Comparison of ENCODE assay signal across 14 cellular contexts in genomic region chr10:89652971-89653370, GRCh38.
"Had no signal": no experiment of that assay in that cellular context is flagged by ENCODE, and none has a peak within 500 bp of the region (broad histone marks: within the 10 kb centered on the region; RNA-seq: fewer than 3 reads in every experiment).

No MANE protein-coding gene starts in this region.

- H3K4me2 ChIP-seq: neural progenitor cell had no signal

- H3K27ac ChIP-seq: ascending aorta, cardiac muscle cell, neural progenitor cell, tibial artery had no signal

- H3K36me3 Mint-ChIP-seq: activated CD4-positive, alpha-beta memory T cell treated with anti-CD3 and anti-CD28 coated beads for 36 hours had no signal

- H3K36me3 ChIP-seq: ascending aorta, cardiac muscle cell, neural progenitor cell, tibial artery had no signal

- H3K9me3 ChIP-seq: ascending aorta, tibial artery had no signal

- H3K27ac Mint-ChIP-seq: activated CD4-positive, alpha-beta memory T cell treated with anti-CD3 and anti-CD28 coated beads for 36 hours; activated naive CD8-positive, alpha-beta T cell treated with anti-CD3 and anti-CD28 coated beads, Interleukin-2, amount 10 ng/mL, durations not matched to agents 7 days and 5 days; neural progenitor cell had no signal

- H3K4me3 ChIP-seq: ascending aorta, cardiac muscle cell, neural progenitor cell, tibial artery had no signal

- H3K4me1 Mint-ChIP-seq: neural progenitor cell had no signal

- ATAC-seq: left lobe of liver had no signal

- H3K9ac ChIP-seq: neural progenitor cell had no signal

- H3K27me3 ChIP-seq: ascending aorta, cardiac muscle cell, neural progenitor cell, tibial artery had no signal

- DNase-seq: activated CD4-positive, alpha-beta memory T cell treated with anti-CD3 and anti-CD28 coated beads for 36 hours; activated gamma-delta T cell treated with Interleukin-2 at 50 U/mL for 16 hours; activated naive CD8-positive, alpha-beta T cell treated with anti-CD3 and anti-CD28 coated beads, Interleukin-2, amount 10 ng/mL, durations not matched to agents 7 days and 5 days; activated T-cell treated with anti-CD3 and anti-CD28 coated beads, Interleukin-2, amount 50 U/mL, for 48 hours; foreskin melanocyte; head of caudate nucleus; mesendoderm; small intestine; tibial artery had no signal

- H3K27me3 Mint-ChIP-seq: activated CD4-positive, alpha-beta memory T cell treated with anti-CD3 and anti-CD28 coated beads for 36 hours had no signal

- H3K9me3 Mint-ChIP-seq: neural progenitor cell had no signal

- FAIRE-seq: colon, small intestine had no signal

- H3K4me3 Mint-ChIP-seq: activated CD4-positive, alpha-beta memory T cell treated with anti-CD3 and anti-CD28 coated beads for 36 hours; activated naive CD8-positive, alpha-beta T cell treated with anti-CD3 and anti-CD28 coated beads, Interleukin-2, amount 10 ng/mL, durations not matched to agents 7 days and 5 days; neural progenitor cell had no signal

- H3K4me1 ChIP-seq: ascending aorta, neural progenitor cell, tibial artery had no signal

- H2AFZ ChIP-seq: neural progenitor cell had no signal
